25 cellular contexts compared by ENCODE assay signal in genomic region chr2:177476897-177477296, GRCh38.
DNase-seq lines count a peak whose midpoint lies in the region; ATAC-seq, FAIRE-seq and TF ChIP-seq lines count a peak whose summit lies in the region.
"Had no signal": no experiment of that assay in that cellular context is flagged by ENCODE, and none has a peak within 500 bp of the region (broad histone marks: within the 10 kb centered on the region; RNA-seq: fewer than 3 reads in every experiment).

No MANE protein-coding gene starts in this region.

- H3K9ac ChIP-seq in K562 (ENCODE audit: insufficient read depth in 1 of 2, low read depth in 2 of 2, low read length in 2 of 2): no peak overlapping the region
- no peak overlapping the region for H3K9ac ChIP-seq in mesendoderm (ENCODE audit: low read length)
- H3K9ac ChIP-seq: BLaER1 had no signal

- H2BK5ac ChIP-seq in mesendoderm (ENCODE audit: low read length): no peak overlapping the region

- peaks cover 16% of the 10 kb centered on the region; the same call in 1 of the 3 replicates for H3K36me3 ChIP-seq in K562 (ENCODE audit: control insufficient read depth, insufficient read depth, low read length)
- H3K36me3 ChIP-seq in mesendoderm (ENCODE audit: control insufficient read depth, insufficient read depth, low read length): no peaks in the 10 kb centered on the region
- H3K36me3 ChIP-seq in suprapubic skin: peaks cover 5% of the 10 kb centered on the region
- H3K36me3 ChIP-seq: BE2C had no signal

- peaks cover 4% of the 10 kb centered on the region; the same call in 1 of the 2 replicates for H3K9me3 ChIP-seq in K562 (replicated peaks; ENCODE audit: control insufficient read depth, insufficient read depth, low read depth, low read length)
- H3K9me3 ChIP-seq in suprapubic skin: peaks cover 7% of the 10 kb centered on the region
- H3K9me3 ChIP-seq: BE2C had no signal

- no peaks in the 10 kb centered on the region for H3K9me1 ChIP-seq in K562 (ENCODE audit: control insufficient read depth, insufficient read depth, low read length)

- no TSS peak for BruUV-seq in K562 (replicated peaks; lab: Mats Ljungman, UMichigan)
- BruUV-seq in MCF 10A (replicated peaks; lab: Mats Ljungman, UMichigan): no TSS peak

- no peak for TF ChIP-seq RAD21 in K562 (CRISPR knock-in tag; conservative IDR thresholded peaks at IDR 0.05 in 1 of 2, IDR thresholded peaks at IDR 0.05 in 1 of 2)

- H4K8ac ChIP-seq in mesendoderm (ENCODE audit: low read depth, low read length): no peak overlapping the region

- H3K18ac ChIP-seq in mesendoderm (ENCODE audit: low read length): no peak overlapping the region

- H2BK15ac ChIP-seq in mesendoderm (replicated peaks; ENCODE audit: low read depth): peak overlapping the region; percentile 57

- FAIRE-seq in K562 (lab: Jason Lieb, UNC): no peak
- FAIRE-seq: A204.1, GM12878 had no signal

- no peak for DNase-seq in activated T-helper 1 cell treated with anti-CD3 and anti-CD28 coated beads, Interleukin-12 subunit alpha, Interleukin-12 subunit beta, Interleukin-2, Interleukin-4 antibody, amounts not matched to agents 30 ng/mL and 10 ng/mL and 1 ng/mL, durations not matched to agents 14 hours and 24 hours and 36 hours (ENCODE audit: low spot score)
- no peak for DNase-seq in K562 (ENCODE audit: extremely low read depth in 1 of 4, low spot score in 3 of 4)
- DNase-seq in mesendoderm: no peak
- no peak for DNase-seq in suprapubic skin (ENCODE audit: low spot score in 2 of 2)
- DNase-seq in MCF 10A (ENCODE audit: unreplicated experiment): no peak
- DNase-seq in amniotic stem cell (lab: John Stamatoyannopoulos, UW): no peak
- DNase-seq: 8988T; ACHN; BE2C; C1 segment of cervical spinal cord; CD4-positive, alpha-beta memory T cell; CD4-positive, CD25-positive, alpha-beta regulatory T cell; CD8-positive, alpha-beta memory T cell; COR-L47; DMS 273 treated with DMSO at 0.1 percent for 48 hours; DMS153; DMS53; DMS79; DND-41; EL; GDM1 had no signal

- H3K79me2 ChIP-seq in K562 (ENCODE audit: control insufficient read depth, insufficient read depth, low read length) (no peaks in the 10 kb centered on the region), mesendoderm (ENCODE audit: control insufficient read depth, insufficient read depth, low read length) (no peaks in the 10 kb centered on the region)

- intact Hi-C loops in activated T-helper 1 cell treated with anti-CD3 and anti-CD28 coated beads, Interleukin-12 subunit alpha, Interleukin-12 subunit beta, Interleukin-2, Interleukin-4 antibody, amounts not matched to agents 30 ng/mL and 10 ng/mL and 1 ng/mL, durations not matched to agents 14 hours and 24 hours and 36 hours (cut with micrococcal nuclease): no loop called here
- intact Hi-C loops in K562 (cut with micrococcal nuclease) (no loop called here), MCF 10A (cut with micrococcal nuclease) (no loop called here)

- H3K4me2 ChIP-seq in K562 (ENCODE audit: insufficient read depth, low read length) (no peak overlapping the region), mesendoderm (ENCODE audit: low read length) (no peak overlapping the region)
- H3K4me2 ChIP-seq: BLaER1 had no signal

- no peaks in the 10 kb centered on the region for H3K4me1 ChIP-seq in K562 (replicated peaks in 1 of 2; ENCODE audit: control insufficient read depth in 2 of 2, insufficient read depth in 2 of 2, low read length in 2 of 2)
- H3K4me1 ChIP-seq in mesendoderm (ENCODE audit: control insufficient read depth, low read depth, low read length): no peaks in the 10 kb centered on the region
- H3K4me1 ChIP-seq in suprapubic skin: no peaks in the 10 kb centered on the region
- H3K4me1 ChIP-seq: BE2C, BLaER1 had no signal

- peaks cover 20% of the 10 kb centered on the region for H3K4me1 Mint-ChIP-seq in activated T-helper 1 cell treated with anti-CD3 and anti-CD28 coated beads, Interleukin-12 subunit alpha, Interleukin-12 subunit beta, Interleukin-2, Interleukin-4 antibody, amounts not matched to agents 30 ng/mL and 10 ng/mL and 1 ng/mL, durations not matched to agents 14 hours and 24 hours and 36 hours (ENCODE audit: low read depth)
- H3K4me1 Mint-ChIP-seq in MCF 10A (ENCODE audit: insufficient read depth, unreplicated experiment): peaks cover 10% of the 10 kb centered on the region
- H3K4me1 Mint-ChIP-seq: CD14-positive monocyte; CD8-positive, alpha-beta memory T cell had no signal

- CTCF ChIA-PET in K562 (lab: Yijun Ruan, JAX; ENCODE audit: low intra/inter-chr PET ratio): no interaction called here
- CTCF ChIA-PET in MCF 10A (lab: Yijun Ruan, JAX): interaction anchor here (0.7 to 2.0 kb wide), 2 partner anchors 11 to 286 kb away, joined by 3 to 6 read pairs; no protein-coding TSS in a partner anchor

- in situ Hi-C loops in K562 (cut with MboI): no loop called here

- peaks cover 32% of the 10 kb centered on the region for H3K9me3 Mint-ChIP-seq in activated T-helper 1 cell treated with anti-CD3 and anti-CD28 coated beads, Interleukin-12 subunit alpha, Interleukin-12 subunit beta, Interleukin-2, Interleukin-4 antibody, amounts not matched to agents 30 ng/mL and 10 ng/mL and 1 ng/mL, durations not matched to agents 14 hours and 24 hours and 36 hours
- H3K9me3 Mint-ChIP-seq in MCF 10A (ENCODE audit: unreplicated experiment): peaks cover 34% of the 10 kb centered on the region

- no peak overlapping the region for H3K4ac ChIP-seq in mesendoderm (ENCODE audit: low read depth, low read length)

- H4K5ac ChIP-seq in mesendoderm (ENCODE audit: low read length): no peak overlapping the region

- TF ChIP-seq CTCF in K562 (IDR thresholded peaks at IDR 0.05 in 2 of 3, conservative IDR thresholded peaks at IDR 0.05 in 1 of 3; ENCODE audit: insufficient read depth in 2 of 3, low read depth in 1 of 3, low read length in 3 of 3): no peak
- no peak for TF ChIP-seq CTCF in suprapubic skin (IDR thresholded peaks at IDR 0.05)
- no peak for TF ChIP-seq CTCF in MCF 10A (IDR thresholded peaks at IDR 0.05; ENCODE audit: unreplicated experiment)

- H2AFZ ChIP-seq in K562 (ENCODE audit: low read depth, low read length): no peak overlapping the region

- H3K56ac ChIP-seq in mesendoderm (ENCODE audit: low read length): no peak overlapping the region

- H3K79me1 ChIP-seq in mesendoderm (ENCODE audit: low read length): no peaks in the 10 kb centered on the region

- no peak overlapping the region for H2AK5ac ChIP-seq in mesendoderm (ENCODE audit: low read length)

- peak overlapping the region; percentile 40 for H3K27ac Mint-ChIP-seq in activated T-helper 1 cell treated with anti-CD3 and anti-CD28 coated beads, Interleukin-12 subunit alpha, Interleukin-12 subunit beta, Interleukin-2, Interleukin-4 antibody, amounts not matched to agents 30 ng/mL and 10 ng/mL and 1 ng/mL, durations not matched to agents 14 hours and 24 hours and 36 hours
- no peak overlapping the region for H3K27ac Mint-ChIP-seq in MCF 10A (ENCODE audit: low read depth, unreplicated experiment)
- H3K27ac Mint-ChIP-seq: CD14-positive monocyte; CD4-positive, alpha-beta memory T cell had no signal

- H4K20me1 ChIP-seq in K562 (replicated peaks; ENCODE audit: control insufficient read depth, insufficient read depth, low read length): no peaks in the 10 kb centered on the region
- H4K20me1 ChIP-seq: BLaER1 had no signal

- H3K27me3 ChIP-seq in K562 (ENCODE audit: control insufficient read depth in 2 of 2, insufficient read depth in 2 of 2, low read length in 2 of 2): no peaks in the 10 kb centered on the region
- H3K27me3 ChIP-seq in mesendoderm (ENCODE audit: insufficient read depth, low read length, poor library complexity): no peaks in the 10 kb centered on the region
- no peaks in the 10 kb centered on the region for H3K27me3 ChIP-seq in suprapubic skin
- H3K27me3 ChIP-seq: BE2C, BLaER1 had no signal

- peaks cover 56% of the 10 kb centered on the region for H3K36me3 Mint-ChIP-seq in activated T-helper 1 cell treated with anti-CD3 and anti-CD28 coated beads, Interleukin-12 subunit alpha, Interleukin-12 subunit beta, Interleukin-2, Interleukin-4 antibody, amounts not matched to agents 30 ng/mL and 10 ng/mL and 1 ng/mL, durations not matched to agents 14 hours and 24 hours and 36 hours (ENCODE audit: low read depth)
- H3K36me3 Mint-ChIP-seq in MCF 10A (ENCODE audit: insufficient read depth, unreplicated experiment): peaks cover 15% of the 10 kb centered on the region

- POLR2A ChIA-PET in K562 (lab: Yijun Ruan, JAX) (no interaction called here), MCF 10A (lab: Yijun Ruan, JAX) (no interaction called here)

- TF ChIP-seq EP300 in K562 (IDR thresholded peaks at IDR 0.05; ENCODE audit: low read length) (no peak), suprapubic skin (IDR thresholded peaks at IDR 0.05) (no peak)

- H3K4me3 Mint-ChIP-seq in activated T-helper 1 cell treated with anti-CD3 and anti-CD28 coated beads, Interleukin-12 subunit alpha, Interleukin-12 subunit beta, Interleukin-2, Interleukin-4 antibody, amounts not matched to agents 30 ng/mL and 10 ng/mL and 1 ng/mL, durations not matched to agents 14 hours and 24 hours and 36 hours: no peak overlapping the region
- no peak overlapping the region for H3K4me3 Mint-ChIP-seq in MCF 10A (ENCODE audit: unreplicated experiment)
- H3K4me3 Mint-ChIP-seq: CD14-positive monocyte; CD4-positive, alpha-beta memory T cell; CD4-positive, CD25-positive, alpha-beta regulatory T cell; CD8-positive, alpha-beta memory T cell had no signal

- no peak overlapping the region for H3K27ac ChIP-seq in K562 (ENCODE audit: extremely low read depth, low read depth, low read length)
- H3K27ac ChIP-seq in mesendoderm (ENCODE audit: low read depth, low read length): no peak overlapping the region
- no peak overlapping the region for H3K27ac ChIP-seq in suprapubic skin
- H3K27ac ChIP-seq: BLaER1 had no signal

- H3K4me3 ChIP-seq in K562 (no peak overlapping the region), mesendoderm (ENCODE audit: low read length) (no peak overlapping the region), suprapubic skin (no peak overlapping the region)
- H3K4me3 ChIP-seq: BLaER1, GM12878 had no signal

- no peak for ATAC-seq in K562
- ATAC-seq: GM12878 had no signal

- 97% methylated on average over 5 of the region's 5 CpGs for WGBS in K562 (ENCODE audit: insufficient coverage, low coverage, missing lambda C conversion rate)
- WGBS in mesendoderm (ENCODE audit: extremely low coverage, insufficient coverage, low lambda C conversion rate): no CpG with 5 or more reads among the region's 5 CpGs
- WGBS in suprapubic skin: 97% methylated on average over 5 of the region's 5 CpGs

- no peak overlapping the region for H2BK120ac ChIP-seq in mesendoderm (ENCODE audit: low read depth, low read length)

- H3K23ac ChIP-seq in mesendoderm (ENCODE audit: low read length): no peak overlapping the region

- no peaks in the 10 kb centered on the region for H3K27me3 Mint-ChIP-seq in activated T-helper 1 cell treated with anti-CD3 and anti-CD28 coated beads, Interleukin-12 subunit alpha, Interleukin-12 subunit beta, Interleukin-2, Interleukin-4 antibody, amounts not matched to agents 30 ng/mL and 10 ng/mL and 1 ng/mL, durations not matched to agents 14 hours and 24 hours and 36 hours (ENCODE audit: insufficient read depth)
- H3K27me3 Mint-ChIP-seq in MCF 10A (ENCODE audit: insufficient read depth, unreplicated experiment): no peaks in the 10 kb centered on the region
- H3K27me3 Mint-ChIP-seq: CD4-positive, alpha-beta memory T cell; CD4-positive, CD25-positive, alpha-beta regulatory T cell; CD8-positive, alpha-beta memory T cell had no signal

- TF ChIP-seq POLR2A in K562 (conservative IDR thresholded peaks at IDR 0.05) (no peak), suprapubic skin (IDR thresholded peaks at IDR 0.05) (no peak)
